14 cellular contexts compared by ENCODE assay signal in genomic region chr15:69626095-69627066, GRCh38.
DNase-seq lines count a peak whose midpoint lies in the region; ATAC-seq and TF ChIP-seq lines count a peak whose summit lies in the region.
"Had no signal": no experiment of that assay in that cellular context is flagged by ENCODE, and none has a peak within 500 bp of the region (broad histone marks: within the 10 kb centered on the region; RNA-seq: fewer than 3 reads in every experiment).

No MANE protein-coding gene starts in this region.

- no peak overlapping the region for H3K4me2 ChIP-seq in SK-N-SH
- H3K4me2 ChIP-seq in smooth muscle cell, result no peak overlapping the region
- H3K4me2 ChIP-seq: PC-9 had no signal

- no peaks in the 10 kb centered on the region for H3K9me3 Mint-ChIP-seq in CD4-positive, alpha-beta memory T cell

- peaks cover 67% of the 10 kb centered on the region for H3K27me3 Mint-ChIP-seq in T-helper 17 cell
- H3K27me3 Mint-ChIP-seq in CD4-positive, alpha-beta memory T cell, result peaks cover 13 to 38% of the 10 kb centered on the region in 2 donors

- CTCF ChIA-PET in SK-N-SH (lab: Yijun Ruan, JAX), result interaction anchor here (1.1 kb wide), 2 partner anchors 50 to 148 kb away, joined by 3 read pairs; no protein-coding TSS in a partner anchor
- CTCF ChIA-PET in CD4-positive, alpha-beta memory T cell (lab: Charles Lee; ENCODE audit: partially characterized antibody), result no interaction called here

- no peaks in the 10 kb centered on the region for H3K9me2 ChIP-seq in SK-N-SH

- no peak overlapping the region for H3K9ac ChIP-seq in SK-N-SH
- H3K9ac ChIP-seq in smooth muscle cell (ENCODE audit: low read depth), result no peak overlapping the region

- H3F3A ChIP-seq in SK-N-SH (replicated peaks; ENCODE audit: insufficient read depth) (no peaks in the 10 kb centered on the region), smooth muscle cell (ENCODE audit: low read depth) (no peaks in the 10 kb centered on the region)

- H2AFZ ChIP-seq in SK-N-SH (ENCODE audit: low read depth) (no peak overlapping the region), smooth muscle cell (ENCODE audit: low read depth) (no peak overlapping the region)
- H2AFZ ChIP-seq: PC-9 had no signal

- peak overlapping the region; percentile 46 for H3K4me3 Mint-ChIP-seq in T-helper 17 cell
- no peak overlapping the region for H3K4me3 Mint-ChIP-seq in CD4-positive, alpha-beta memory T cell

- no peak for TF ChIP-seq POLR2A in transverse colon (IDR thresholded peaks at IDR 0.05)

- POLR2A ChIA-PET in SK-N-SH (lab: Yijun Ruan, JAX), result no interaction called here
- POLR2A ChIA-PET in CD4-positive, alpha-beta memory T cell (lab: Charles Lee; ENCODE audit: partially characterized antibody), result no interaction called here

- no peak overlapping the region for H3K4me3 ChIP-seq in SK-N-SH (ENCODE audit: low read depth in 2 of 2, low read length in 1 of 2)
- H3K4me3 ChIP-seq in lung, result no peak overlapping the region
- H3K4me3 ChIP-seq in transverse colon, result no peak overlapping the region
- no peak overlapping the region for H3K4me3 ChIP-seq in CD4-positive, alpha-beta memory T cell (ENCODE audit: low read length in 2 of 2)
- H3K4me3 ChIP-seq in smooth muscle cell, result no peak overlapping the region
- H3K4me3 ChIP-seq: PC-9 had no signal

- TF ChIP-seq CTCF in SK-N-SH (IDR thresholded peaks at IDR 0.05) (no peak), lung (IDR thresholded peaks at IDR 0.05; ENCODE audit: control extremely low read depth, extremely low read depth) (no peak), transverse colon (IDR thresholded peaks at IDR 0.05) (no peak), smooth muscle cell (IDR thresholded peaks at IDR 0.05; ENCODE audit: borderline replicate concordance, insufficient read depth, poor library complexity, severe bottlenecking) (no peak)

- TF ChIP-seq EP300 in SK-N-SH (IDR thresholded peaks at IDR 0.05; ENCODE audit: borderline replicate concordance in 1 of 2, low read depth in 1 of 2, low read length in 1 of 2) (no peak), transverse colon (IDR thresholded peaks at IDR 0.05; ENCODE audit: low read depth) (no peak)

- peaks cover 4% of the 10 kb centered on the region for H3K36me3 Mint-ChIP-seq in T-helper 17 cell (ENCODE audit: low read depth)
- H3K36me3 Mint-ChIP-seq in CD4-positive, alpha-beta memory T cell, result no peaks in the 10 kb centered on the region

- H3K27ac Mint-ChIP-seq in T-helper 17 cell, result no peak overlapping the region
- no peak overlapping the region for H3K27ac Mint-ChIP-seq in CD4-positive, alpha-beta memory T cell

- peaks cover 13% of the 10 kb centered on the region for H3K4me1 Mint-ChIP-seq in T-helper 17 cell
- peaks cover 0 to 15% (median 10%) of the 10 kb centered on the region in 4 donors for H3K4me1 Mint-ChIP-seq in CD4-positive, alpha-beta memory T cell

- 40% methylated on average over 11 of the region's 11 CpGs for WGBS in SK-N-SH (ENCODE audit: low lambda C conversion rate)
- 73 to 77% methylated on average over 11 of the region's 11 CpGs for WGBS in lung, 2 donors
- 43 to 60% methylated on average over 5 to 11 of the region's 11 CpGs for WGBS in transverse colon (ENCODE audit: low coverage in 1 of 2), 2 donors
- WGBS in smooth muscle cell (ENCODE audit: low lambda C conversion rate), result 90% methylated on average over 11 of the region's 11 CpGs

- peak; percentile 41 for DNase-seq in SK-N-SH
- no peak for DNase-seq in T-helper 17 cell
- DNase-seq in lung (ENCODE audit: low spot score), result peak; percentile 27
- peak; percentile 41 for DNase-seq in transverse colon
- no peak for DNase-seq in CD4-positive, alpha-beta memory T cell
- DNase-seq in smooth muscle cell (lab: John Stamatoyannopoulos, UW; ENCODE audit: unreplicated experiment), result no peak
- DNase-seq: Calu3, DND-41, KG1, NCI-H1105, NCI-H1694 treated with DMSO at 0.1 percent for 48 hours, PC-9 had no signal

- ATAC-seq in SK-N-SH treated with all-trans-retinoic acid at 6 μM for 48 hours (no peak), T-helper 17 cell (no peak), lung (ENCODE audit: insufficient read depth, low FRiP score) (no peak), HG03039 (IDR thresholded peaks at IDR 0.05; ENCODE audit: unreplicated experiment) (no peak)

- in situ Hi-C loops in transverse colon (cut with MboI; ENCODE audit: low pct_ligation_motif_present in 1 of 4, low pct_unique_long_range_greater_than_20kb in 1 of 4, low sequenced_read_pairs in 3 of 4), result no loop called here

- H3K27ac ChIP-seq in SK-N-SH (ENCODE audit: low read depth in 2 of 2, low read length in 1 of 2) (no peak overlapping the region), lung (ENCODE audit: low read depth in 1 of 2, low read length in 1 of 2) (no peak overlapping the region), transverse colon (no peak overlapping the region), smooth muscle cell (ENCODE audit: low read depth) (no peak overlapping the region)
- no peak overlapping the region for H3K27ac ChIP-seq in CD4-positive, alpha-beta memory T cell (ENCODE audit: low read depth, low read length)
- H3K27ac ChIP-seq: PC-9 had no signal

- intact Hi-C loops in transverse colon (cut with DNase I; ENCODE audit: low total_unique reads), result no loop called here
- intact Hi-C loops in CD4-positive, alpha-beta memory T cell (cut with micrococcal nuclease), result no loop called here

- TF ChIP-seq RAD21 in SK-N-SH (IDR thresholded peaks at IDR 0.05; ENCODE audit: low read length), result no peak

- H4K20me1 ChIP-seq in SK-N-SH (ENCODE audit: insufficient read depth), result no peaks in the 10 kb centered on the region
- no peaks in the 10 kb centered on the region for H4K20me1 ChIP-seq in smooth muscle cell (ENCODE audit: low read depth)

- H3K27me3 ChIP-seq in SK-N-SH (ENCODE audit: insufficient read depth) (peaks cover 15% of the 10 kb centered on the region), lung (ENCODE audit: control insufficient read depth, insufficient read depth) (no peaks in the 10 kb centered on the region), transverse colon (no peaks in the 10 kb centered on the region), smooth muscle cell (ENCODE audit: low read depth) (peaks cover 3% of the 10 kb centered on the region)
- no peaks in the 10 kb centered on the region for H3K27me3 ChIP-seq in CD4-positive, alpha-beta memory T cell (ENCODE audit: insufficient read depth, low read length)

- H3K4me1 ChIP-seq in SK-N-SH (ENCODE audit: control insufficient read depth in 1 of 2, insufficient read depth in 2 of 2, low read depth in 1 of 2, low read length in 1 of 2) (peaks cover 0 to 9% of the 10 kb centered on the region in 2 experiments; a peak in 1 of 4 replicates), lung (ENCODE audit: control insufficient read depth in 2 of 2, insufficient read depth in 2 of 2, low read length in 2 of 2) (no peaks in the 10 kb centered on the region), transverse colon (peaks cover 0 to 12% (median 5%) of the 10 kb centered on the region in 4 donors), smooth muscle cell (ENCODE audit: low read depth) (no peaks in the 10 kb centered on the region)
- no peaks in the 10 kb centered on the region for H3K4me1 ChIP-seq in CD4-positive, alpha-beta memory T cell (ENCODE audit: insufficient read depth, low read length)

- H3K36me3 ChIP-seq in SK-N-SH (replicated peaks in 1 of 2; ENCODE audit: control insufficient read depth in 1 of 2, insufficient read depth in 2 of 2, low read length in 1 of 2), result no peaks in the 10 kb centered on the region
- H3K36me3 ChIP-seq in lung (ENCODE audit: control insufficient read depth in 2 of 2, insufficient read depth in 2 of 2, low read length in 2 of 2), result no peaks in the 10 kb centered on the region
- H3K36me3 ChIP-seq in transverse colon, result no peaks in the 10 kb centered on the region
- no peaks in the 10 kb centered on the region for H3K36me3 ChIP-seq in CD4-positive, alpha-beta memory T cell (ENCODE audit: insufficient read depth, low read length)
- no peaks in the 10 kb centered on the region for H3K36me3 ChIP-seq in smooth muscle cell (ENCODE audit: low read depth)

- H3K79me2 ChIP-seq in SK-N-SH (ENCODE audit: insufficient read depth) (no peaks in the 10 kb centered on the region), smooth muscle cell (ENCODE audit: low read depth) (no peaks in the 10 kb centered on the region)

- no peaks in the 10 kb centered on the region for H3K9me3 ChIP-seq in SK-N-SH
- no peaks in the 10 kb centered on the region for H3K9me3 ChIP-seq in T-helper 17 cell (ENCODE audit: control insufficient read depth, low read length, poor library complexity, severe bottlenecking)
- H3K9me3 ChIP-seq in lung (ENCODE audit: control insufficient read depth in 2 of 2, insufficient read depth in 1 of 2, low read length in 1 of 2), result peaks cover 0 to 3% of the 10 kb centered on the region in 2 donors
- no peaks in the 10 kb centered on the region for H3K9me3 ChIP-seq in transverse colon
- no peaks in the 10 kb centered on the region for H3K9me3 ChIP-seq in CD4-positive, alpha-beta memory T cell (ENCODE audit: control insufficient read depth in 1 of 2, low read length in 2 of 2)
- H3K9me3 ChIP-seq in smooth muscle cell (replicated peaks; ENCODE audit: low read depth), result no peaks in the 10 kb centered on the region

TF ChIP-seq in SK-N-SH, 30 proteins besides CTCF, POLR2A, EP300 and RAD21 (continues in another document):
- TF ChIP-seq FOSL2 (IDR thresholded peaks at IDR 0.05; ENCODE audit: borderline replicate concordance, low read depth) (no peak), SIN3A (IDR thresholded peaks at IDR 0.05; ENCODE audit: borderline replicate concordance, low read depth, low read length) (no peak), TAF1 (IDR thresholded peaks at IDR 0.05; ENCODE audit: borderline replicate concordance, low read depth, low read length) (no peak), GATA2 (CRISPR knock-in tag; IDR thresholded peaks at IDR 0.05) (peak; percentile 54)

Comparison
In these comparisons a context has a peak if more than half of its experiments do, and no peak if none do; other contexts are left out.
1. DNase-seq: peak in SK-N-SH (single experiment), lung (single experiment) and transverse colon (single experiment); none in T-helper 17 cell (0 of 3), CD4-positive, alpha-beta memory T cell (0 of 5) and smooth muscle cell (single experiment).